In genomic region chr2:102155703-102156515, GRCh38 we compare ENCODE assay signal across 14 cellular contexts. TPM values are rescaled to one million over a fixed set of nuclear protein-coding genes. Genes with fewer than 3 reads are reported as not detected.
A peak's percentile ranks its signal among the peaks of the same experiment; 100 is the strongest.
DNase-seq lines count a peak whose midpoint lies in the region; ATAC-seq and TF ChIP-seq lines count a peak whose summit lies in the region.
"Had no signal": no experiment of that assay in that cellular context is flagged by ENCODE, and none has a peak within 500 bp of the region (broad histone marks: within the 10 kb centered on the region; RNA-seq: fewer than 3 reads in every experiment).

No MANE protein-coding gene starts in this region.

- DNase-seq in CD14-positive monocyte (ENCODE audit: low spot score) (peak; percentile 76), foreskin keratinocyte (peak; percentile 50 to 72), sigmoid colon (peak; percentile 81), NCI-H1436 treated with DMSO at 0.1 percent for 48 hours (lab: John Stamatoyannopoulos, UW) (no peak), NCI-H524 treated with DMSO at 0.1 percent for 48 hours (lab: John Stamatoyannopoulos, UW) (no peak)
- no peak for DNase-seq in activated T-helper 1 cell treated with anti-CD3 and anti-CD28 coated beads, Interleukin-12 subunit alpha, Interleukin-12 subunit beta, Interleukin-2, Interleukin-4 antibody, amounts not matched to agents 30 ng/mL and 10 ng/mL and 1 ng/mL, durations not matched to agents 14 hours and 24 hours and 36 hours (ENCODE audit: low spot score)
- DNase-seq: activated B cell treated with CpG ODN at 0.5 μM for 24 hours; activated gamma-delta T cell; effector memory CD4-positive, alpha-beta T cell; stimulated activated CD4-positive, alpha-beta T cell treated with anti-CD3 and anti-CD28 coated beads, Interleukin-12 subunit alpha, Interleukin-12 subunit beta, amount 100 ng/mL, for 4 hours; stimulated activated naive CD4-positive, alpha-beta T cell treated with Interleukin-2 at 50 U/mL for 16 hours had no signal

- TF ChIP-seq EP300 in sigmoid colon (IDR thresholded peaks at IDR 0.05): no peak

- H3K27ac Mint-ChIP-seq in CD14-positive monocyte: peak overlapping the region; percentile 55 to 83 (median 76)
- H3K27ac Mint-ChIP-seq in activated T-helper 1 cell treated with anti-CD3 and anti-CD28 coated beads, Interleukin-12 subunit alpha, Interleukin-12 subunit beta, Interleukin-2, Interleukin-4 antibody, amounts not matched to agents 30 ng/mL and 10 ng/mL and 1 ng/mL, durations not matched to agents 14 hours and 24 hours and 36 hours: no peak overlapping the region
- H3K27ac Mint-ChIP-seq: activated B cell treated with CpG ODN at 0.5 μM for 24 hours had no signal

- intact Hi-C loops in CD14-positive monocyte (cut with micrococcal nuclease): no loop called here
- intact Hi-C loops in sigmoid colon (cut with DNase I): no loop called here
- intact Hi-C loops in activated T-helper 1 cell treated with anti-CD3 and anti-CD28 coated beads, Interleukin-12 subunit alpha, Interleukin-12 subunit beta, Interleukin-2, Interleukin-4 antibody, amounts not matched to agents 30 ng/mL and 10 ng/mL and 1 ng/mL, durations not matched to agents 14 hours and 24 hours and 36 hours (cut with micrococcal nuclease): no loop called here

- TF ChIP-seq CTCF in CD14-positive monocyte (IDR thresholded peaks at IDR 0.05) (no peak), VCaP (conservative IDR thresholded peaks at IDR 0.05) (no peak), foreskin keratinocyte (conservative IDR thresholded peaks at IDR 0.05) (peak; percentile 36), sigmoid colon (IDR thresholded peaks at IDR 0.05) (no peak)

- no peaks in the 10 kb centered on the region for H3K9me3 ChIP-seq in sigmoid colon

- H3K4me3 Mint-ChIP-seq in CD14-positive monocyte: peak overlapping the region in 1 of 2 donors; percentile 48
- H3K4me3 Mint-ChIP-seq in activated T-helper 1 cell treated with anti-CD3 and anti-CD28 coated beads, Interleukin-12 subunit alpha, Interleukin-12 subunit beta, Interleukin-2, Interleukin-4 antibody, amounts not matched to agents 30 ng/mL and 10 ng/mL and 1 ng/mL, durations not matched to agents 14 hours and 24 hours and 36 hours: no peak overlapping the region
- H3K4me3 Mint-ChIP-seq: activated B cell treated with CpG ODN at 0.5 μM for 24 hours had no signal

- peak overlapping the region; percentile 41 for H3K27ac ChIP-seq in VCaP
- H3K27ac ChIP-seq in foreskin keratinocyte: no peak overlapping the region
- H3K27ac ChIP-seq in sigmoid colon: peak overlapping the region; percentile 32 to 61 (median 51)

- H3K4me1 Mint-ChIP-seq in CD14-positive monocyte: peaks cover 24% of the 10 kb centered on the region
- no peaks in the 10 kb centered on the region for H3K4me1 Mint-ChIP-seq in activated T-helper 1 cell treated with anti-CD3 and anti-CD28 coated beads, Interleukin-12 subunit alpha, Interleukin-12 subunit beta, Interleukin-2, Interleukin-4 antibody, amounts not matched to agents 30 ng/mL and 10 ng/mL and 1 ng/mL, durations not matched to agents 14 hours and 24 hours and 36 hours (ENCODE audit: low read depth)
- H3K4me1 Mint-ChIP-seq: activated B cell treated with CpG ODN at 0.5 μM for 24 hours had no signal

- H3K36me3 ChIP-seq in sigmoid colon: peaks cover 0 to 50% (median 10%) of the 10 kb centered on the region in 4 donors

- H3K27me3 Mint-ChIP-seq in CD14-positive monocyte (ENCODE audit: low read depth in 3 of 3): no peaks in the 10 kb centered on the region
- H3K27me3 Mint-ChIP-seq in activated T-helper 1 cell treated with anti-CD3 and anti-CD28 coated beads, Interleukin-12 subunit alpha, Interleukin-12 subunit beta, Interleukin-2, Interleukin-4 antibody, amounts not matched to agents 30 ng/mL and 10 ng/mL and 1 ng/mL, durations not matched to agents 14 hours and 24 hours and 36 hours (ENCODE audit: insufficient read depth): no peaks in the 10 kb centered on the region
- H3K27me3 Mint-ChIP-seq: activated B cell treated with CpG ODN at 0.5 μM for 24 hours had no signal

- peaks cover 9 to 20% (median 14%) of the 10 kb centered on the region in 7 donors for H3K9me3 Mint-ChIP-seq in CD14-positive monocyte
- peaks cover 37% of the 10 kb centered on the region for H3K9me3 Mint-ChIP-seq in activated T-helper 1 cell treated with anti-CD3 and anti-CD28 coated beads, Interleukin-12 subunit alpha, Interleukin-12 subunit beta, Interleukin-2, Interleukin-4 antibody, amounts not matched to agents 30 ng/mL and 10 ng/mL and 1 ng/mL, durations not matched to agents 14 hours and 24 hours and 36 hours
- H3K9me3 Mint-ChIP-seq: activated B cell treated with CpG ODN at 0.5 μM for 24 hours had no signal

- H3K36me3 Mint-ChIP-seq in CD14-positive monocyte: peaks cover 25 to 30% of the 10 kb centered on the region in 2 donors
- H3K36me3 Mint-ChIP-seq in activated T-helper 1 cell treated with anti-CD3 and anti-CD28 coated beads, Interleukin-12 subunit alpha, Interleukin-12 subunit beta, Interleukin-2, Interleukin-4 antibody, amounts not matched to agents 30 ng/mL and 10 ng/mL and 1 ng/mL, durations not matched to agents 14 hours and 24 hours and 36 hours (ENCODE audit: low read depth): peaks cover 7% of the 10 kb centered on the region

- no peak for TF ChIP-seq POLR2A in sigmoid colon (IDR thresholded peaks at IDR 0.05)

- no peak overlapping the region for H3K4me3 ChIP-seq in sigmoid colon

- H3K4me1 ChIP-seq in foreskin keratinocyte (peaks cover 9% of the 10 kb centered on the region), sigmoid colon (peaks cover 0 to 9% (median 0%) of the 10 kb centered on the region in 4 donors)

- ATAC-seq in foreskin keratinocyte: no peak
- ATAC-seq in GM19467 (IDR thresholded peaks at IDR 0.05; ENCODE audit: unreplicated experiment): no peak

- 75 to 76% methylated on average over 6 of the region's 6 CpGs for WGBS in sigmoid colon, 2 donors

- no peaks in the 10 kb centered on the region for H3K27me3 ChIP-seq in foreskin keratinocyte
- no peaks in the 10 kb centered on the region for H3K27me3 ChIP-seq in sigmoid colon

RNA-seq across cellular contexts. Expression of gene IL1R1, which starts 13.4 kb away (rescaled TPM):
- 1 to 10 TPM; 1.8 to 2.7 TPM for polyA plus RNA-seq in CD14-positive monocyte
- total RNA-seq in foreskin keratinocyte: 3.6 and 4.2 TPM in 2 replicates
- 1.6 and 2.5 TPM in 2 replicates for polyA plus RNA-seq in foreskin keratinocyte
- total RNA-seq in sigmoid colon: 100 to 1,000 TPM in 1 of 4 donors, 10 to 100 TPM in 3; 41.0 to 144 (median 50.7) TPM
- polyA plus RNA-seq in sigmoid colon: 10 to 100 TPM; 14.6 to 43.2 (median 34.9) TPM
- 1.5 and 2.4 TPM in 2 replicates for total RNA-seq in activated T-helper 1 cell treated with anti-CD3 and anti-CD28 coated beads, Interleukin-12 subunit alpha, Interleukin-12 subunit beta, Interleukin-2, Interleukin-4 antibody, amounts not matched to agents 30 ng/mL and 10 ng/mL and 1 ng/mL, durations not matched to agents 14 hours and 24 hours and 36 hours
- total RNA-seq: activated B cell treated with CpG ODN at 0.5 μM for 24 hours had no signal

RNA-seq across cellular contexts. Expression of gene IL1RL2, which starts 30.9 kb away (rescaled TPM):
- under 1 TPM in 1 of 2 donors, not detected in 1; 0.07 TPM for polyA plus RNA-seq in CD14-positive monocyte
- total RNA-seq in foreskin keratinocyte: 1.7 and 1.8 TPM in 2 replicates
- 0.65 and 1.0 TPM in 2 replicates for polyA plus RNA-seq in foreskin keratinocyte
- under 1 TPM in 1 of 4 donors, not detected in 3; 0.27 TPM for total RNA-seq in sigmoid colon
- under 1 TPM in 2 of 3 donors, not detected in 1; 0.60 to 0.90 TPM for polyA plus RNA-seq in sigmoid colon
- 0.16 TPM in 1 of 2 replicates, not detected in the other for total RNA-seq in activated T-helper 1 cell treated with anti-CD3 and anti-CD28 coated beads, Interleukin-12 subunit alpha, Interleukin-12 subunit beta, Interleukin-2, Interleukin-4 antibody, amounts not matched to agents 30 ng/mL and 10 ng/mL and 1 ng/mL, durations not matched to agents 14 hours and 24 hours and 36 hours
- total RNA-seq: activated B cell treated with CpG ODN at 0.5 μM for 24 hours, M059J had no signal

Comparison
In these comparisons a context has a peak if more than half of its experiments do, and no peak if none do; other contexts are left out.
1. DNase-seq: peak in CD14-positive monocyte (single experiment), foreskin keratinocyte (2 of 2) and sigmoid colon (single experiment); none in NCI-H1436 treated with DMSO at 0.1 percent for 48 hours (single experiment), NCI-H524 treated with DMSO at 0.1 percent for 48 hours (single experiment) and activated T-helper 1 cell treated with anti-CD3 and anti-CD28 coated beads, Interleukin-12 subunit alpha, Interleukin-12 subunit beta, Interleukin-2, Interleukin-4 antibody, amounts not matched to agents 30 ng/mL and 10 ng/mL and 1 ng/mL, durations not matched to agents 14 hours and 24 hours and 36 hours (single experiment).